Comparison of ENCODE assay signal across 1 cellular context in genomic region chr6:100801036-100801435, GRCh38.
TF ChIP-seq lines count a peak whose summit lies in the region.

No MANE protein-coding gene starts in this region.

TF ChIP-seq in K562, 482 proteins besides CTCF, POLR2A, EP300 and RAD21 (continued from another document):
- no peak for TF ChIP-seq E2F6 (IDR thresholded peaks at IDR 0.05; ENCODE audit: borderline replicate concordance in 1 of 2, extremely low read depth in 1 of 2, insufficient read depth in 1 of 2, insufficient read length in 1 of 2, low read depth in 1 of 2, low read length in 1 of 2, poor library complexity in 1 of 2, severe bottlenecking in 1 of 2)
- no peak for TF ChIP-seq HIVEP1 (CRISPR knock-in tag; IDR thresholded peaks at IDR 0.05)
- TF ChIP-seq PCBP2 (IDR thresholded peaks at IDR 0.05; ENCODE audit: low read depth, low read length, poor library complexity, severe bottlenecking), result no peak
- TF ChIP-seq CHD1 (IDR thresholded peaks at IDR 0.05; ENCODE audit: low read length), result no peak
- TF ChIP-seq ZNF830 (CRISPR knock-in tag; IDR thresholded peaks at IDR 0.05), result no peak
- TF ChIP-seq MAFG (tag; conservative IDR thresholded peaks at IDR 0.05), result no peak
- no peak for TF ChIP-seq SETDB1 (IDR thresholded peaks at IDR 0.05; ENCODE audit: low read length)
- no peak for TF ChIP-seq ZNF57 (CRISPR knock-in tag; IDR thresholded peaks at IDR 0.05)
